ENCODE assay signal across 21 cellular contexts in the genomic region with DNA sequence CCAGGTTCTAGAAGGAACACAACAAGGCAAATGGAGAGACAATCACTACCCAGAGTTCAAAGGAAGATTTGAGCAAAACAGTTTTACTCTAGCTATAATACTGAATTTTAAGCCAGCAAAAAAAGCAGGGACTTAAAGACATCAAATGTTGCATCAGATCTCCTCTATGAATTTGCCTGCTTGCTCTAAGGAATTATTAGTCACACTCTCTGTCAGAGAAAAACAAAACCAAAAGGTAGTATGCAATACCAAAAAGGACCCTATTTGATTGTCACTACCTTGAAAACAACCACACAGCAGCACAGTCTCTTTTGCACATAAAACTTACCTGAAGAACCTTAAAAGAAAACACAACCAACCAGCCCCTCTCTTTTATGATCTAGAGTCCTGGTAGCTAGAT. TPM values are rescaled to one million over a fixed set of nuclear protein-coding genes. Genes with fewer than 3 reads are reported as not detected.
DNase-seq lines count a peak whose midpoint lies in the region; FAIRE-seq and TF ChIP-seq lines count a peak whose summit lies in the region.
"Had no signal": no experiment of that assay in that cellular context is flagged by ENCODE, and none has a peak within 500 bp of the region (broad histone marks: within the 10 kb centered on the region; RNA-seq: fewer than 3 reads in every experiment).

No MANE protein-coding gene starts in this region.

- no peak overlapping the region for H2BK12ac ChIP-seq in mesenchymal stem cell (ENCODE audit: low read length in 2 of 2)

- H3K36me3 ChIP-seq in bronchial epithelial cell (ENCODE audit: control insufficient read depth, insufficient read depth, low read length) (peaks cover 2% of the 10 kb centered on the region), mesenchymal stem cell (ENCODE audit: control insufficient read depth in 1 of 2, insufficient read depth in 2 of 2, low read depth in 1 of 2, low read length in 2 of 2) (peaks cover 0 to 25% of the 10 kb centered on the region in 2 experiments)

- H3K18ac ChIP-seq in mesenchymal stem cell (ENCODE audit: low read depth in 1 of 2, low read length in 2 of 2), result no peak overlapping the region

- TF ChIP-seq CTCF in bronchial epithelial cell (IDR thresholded peaks at IDR 0.05; ENCODE audit: insufficient read depth, low read length, severe bottlenecking), result no peak

- H4K91ac ChIP-seq in mesenchymal stem cell (ENCODE audit: low read length), result no peak overlapping the region

- H3K27ac Mint-ChIP-seq in activated CD4-positive, alpha-beta memory T cell treated with anti-CD3 and anti-CD28 coated beads for 36 hours, result peak overlapping the region; percentile 63
- H3K27ac Mint-ChIP-seq in activated CD4-positive, alpha-beta memory T cell treated with anti-CD3 and anti-CD28 coated beads, Interleukin-2, amount 10 ng/mL, durations not matched to agents 7 days and 5 days, result no peak overlapping the region

- no peak overlapping the region for H3K14ac ChIP-seq in mesenchymal stem cell (ENCODE audit: low read length in 2 of 2)

- H3K4ac ChIP-seq in mesenchymal stem cell (ENCODE audit: low read depth in 1 of 2, low read length in 2 of 2), result no peak overlapping the region

- H3K27me3 Mint-ChIP-seq in activated CD4-positive, alpha-beta memory T cell treated with anti-CD3 and anti-CD28 coated beads for 36 hours, result no peaks in the 10 kb centered on the region
- no peaks in the 10 kb centered on the region for H3K27me3 Mint-ChIP-seq in activated CD4-positive, alpha-beta memory T cell treated with anti-CD3 and anti-CD28 coated beads, Interleukin-2, amount 10 ng/mL, durations not matched to agents 7 days and 5 days
- H3K27me3 Mint-ChIP-seq: CD4-positive, CD25-positive, alpha-beta regulatory T cell had no signal

- no peak overlapping the region for H2BK120ac ChIP-seq in mesenchymal stem cell (ENCODE audit: low read depth, low read length)

- no peak overlapping the region for H3K27ac ChIP-seq in mesenchymal stem cell (ENCODE audit: low read length, poor library complexity, severe bottlenecking)

- peaks cover 10% of the 10 kb centered on the region for H3K4me1 Mint-ChIP-seq in activated CD4-positive, alpha-beta memory T cell treated with anti-CD3 and anti-CD28 coated beads for 36 hours (ENCODE audit: low read depth)
- H3K4me1 Mint-ChIP-seq in activated CD4-positive, alpha-beta memory T cell treated with anti-CD3 and anti-CD28 coated beads, Interleukin-2, amount 10 ng/mL, durations not matched to agents 7 days and 5 days, result peaks cover 4% of the 10 kb centered on the region

- no peak overlapping the region for H3K4me3 ChIP-seq in bronchial epithelial cell (ENCODE audit: low read depth, low read length)
- H3K4me3 ChIP-seq in mesenchymal stem cell (ENCODE audit: insufficient read depth in 1 of 2, low read depth in 1 of 2, low read length in 2 of 2), result no peak overlapping the region

- no peaks in the 10 kb centered on the region for H3K9me3 ChIP-seq in mesenchymal stem cell (ENCODE audit: control insufficient read depth, low read length)

- FAIRE-seq in bronchial epithelial cell (lab: Jason Lieb, UNC), result no peak
- FAIRE-seq: G401.6, GM12892, HTR-8/SVneo had no signal

- H4K8ac ChIP-seq in mesenchymal stem cell (ENCODE audit: low read length), result no peak overlapping the region

- H3K4me1 ChIP-seq in mesenchymal stem cell (ENCODE audit: control insufficient read depth, insufficient read depth, low read depth, low read length), result no peaks in the 10 kb centered on the region

- H3K4me3 Mint-ChIP-seq in activated CD4-positive, alpha-beta memory T cell treated with anti-CD3 and anti-CD28 coated beads for 36 hours, result no peak overlapping the region
- no peak overlapping the region for H3K4me3 Mint-ChIP-seq in activated CD4-positive, alpha-beta memory T cell treated with anti-CD3 and anti-CD28 coated beads, Interleukin-2, amount 10 ng/mL, durations not matched to agents 7 days and 5 days
- H3K4me3 Mint-ChIP-seq: CD4-positive, CD25-positive, alpha-beta regulatory T cell had no signal

- no peak overlapping the region for H2BK5ac ChIP-seq in mesenchymal stem cell (ENCODE audit: low read depth, low read length, poor library complexity, severe bottlenecking)

- CTCF ChIA-PET in activated CD4-positive, alpha-beta memory T cell treated with anti-CD3 and anti-CD28 coated beads for 36 hours (lab: Charles Lee), result no interaction called here
- CTCF ChIA-PET in activated CD4-positive, alpha-beta memory T cell treated with anti-CD3 and anti-CD28 coated beads, Interleukin-2, amount 10 ng/mL, durations not matched to agents 7 days and 5 days (lab: Charles Lee), result no interaction called here

- DNase-seq in activated CD4-positive, alpha-beta memory T cell treated with anti-CD3 and anti-CD28 coated beads for 36 hours, result no peak
- DNase-seq in activated CD4-positive, alpha-beta memory T cell treated with anti-CD3 and anti-CD28 coated beads, Interleukin-2, amount 10 ng/mL, durations not matched to agents 7 days and 5 days, result no peak
- DNase-seq in GM03348 (ENCODE audit: low spot score), result peak; percentile 23
- peak; percentile 41 for DNase-seq in bronchial epithelial cell (ENCODE audit: low read depth)
- DNase-seq in mesenchymal stem cell, result no peak
- DNase-seq in activated effector memory CD4-positive, alpha-beta T cell treated with Interleukin-2 at 50 U/mL for 16 hours, result no peak
- no peak for DNase-seq in NCI-H1417 treated with DMSO at 0.1 percent for 48 hours (lab: John Stamatoyannopoulos, UW)
- no peak for DNase-seq in 8988T
- DNase-seq: Calu3; CD4-positive, CD25-positive, alpha-beta regulatory T cell; DMS79; NCI-H1048; NCI-H1694; NCI-H2107; NCI-H226; NCI-H526; NK-92 treated with Interleukin-12 subunit alpha and Interleukin-12 subunit beta, amount 100 ng/mL, for 24 hours; PC-3 had no signal

- H3K79me1 ChIP-seq in mesenchymal stem cell (replicated peaks; ENCODE audit: low read length, poor library complexity, severe bottlenecking), result no peaks in the 10 kb centered on the region

- no peak overlapping the region for H2AFZ ChIP-seq in mesenchymal stem cell (ENCODE audit: low read depth, low read length)

- POLR2A ChIA-PET in activated CD4-positive, alpha-beta memory T cell treated with anti-CD3 and anti-CD28 coated beads for 36 hours (lab: Charles Lee), result no interaction called here
- POLR2A ChIA-PET in activated CD4-positive, alpha-beta memory T cell treated with anti-CD3 and anti-CD28 coated beads, Interleukin-2, amount 10 ng/mL, durations not matched to agents 7 days and 5 days (lab: Charles Lee), result no interaction called here

- H2BK15ac ChIP-seq in mesenchymal stem cell (ENCODE audit: low read depth, poor library complexity, severe bottlenecking), result no peak overlapping the region

- no peak overlapping the region for H3K23ac ChIP-seq in mesenchymal stem cell (ENCODE audit: low read length in 2 of 2)

- H3K36me3 Mint-ChIP-seq in activated CD4-positive, alpha-beta memory T cell treated with anti-CD3 and anti-CD28 coated beads for 36 hours, result peaks cover 24% of the 10 kb centered on the region
- peaks cover 19% of the 10 kb centered on the region for H3K36me3 Mint-ChIP-seq in activated CD4-positive, alpha-beta memory T cell treated with anti-CD3 and anti-CD28 coated beads, Interleukin-2, amount 10 ng/mL, durations not matched to agents 7 days and 5 days (ENCODE audit: low read depth)

- H3K27me3 ChIP-seq in bronchial epithelial cell (ENCODE audit: control insufficient read depth, insufficient read depth, low read length) (no peaks in the 10 kb centered on the region), mesenchymal stem cell (ENCODE audit: control insufficient read depth in 1 of 2, insufficient read depth in 1 of 2, low read length in 2 of 2) (no peaks in the 10 kb centered on the region)

- intact Hi-C loops in activated CD4-positive, alpha-beta memory T cell treated with anti-CD3 and anti-CD28 coated beads for 36 hours (cut with micrococcal nuclease), result loop anchor here (5.0 kb wide), 1 partner anchor 44 kb away; a partner anchor contains a TSS

- no peaks in the 10 kb centered on the region for H3K9me3 Mint-ChIP-seq in activated CD4-positive, alpha-beta memory T cell treated with anti-CD3 and anti-CD28 coated beads for 36 hours
- no peaks in the 10 kb centered on the region for H3K9me3 Mint-ChIP-seq in activated CD4-positive, alpha-beta memory T cell treated with anti-CD3 and anti-CD28 coated beads, Interleukin-2, amount 10 ng/mL, durations not matched to agents 7 days and 5 days

- H2AK5ac ChIP-seq in mesenchymal stem cell (ENCODE audit: low read length, severe bottlenecking), result no peak overlapping the region

- no peak overlapping the region for H3K4me2 ChIP-seq in mesenchymal stem cell (ENCODE audit: low read length, poor library complexity, severe bottlenecking)

- peak overlapping the region; percentile 56 for H3K9ac ChIP-seq in mesenchymal stem cell (ENCODE audit: low read length)

RNA-seq across cellular contexts. Expression of a gene that starts 46.3 kb away (rescaled TPM):
- 10 to 100 TPM; 14.4 to 14.6 TPM for total RNA-seq in activated CD4-positive, alpha-beta memory T cell treated with anti-CD3 and anti-CD28 coated beads for 36 hours
- total RNA-seq in activated CD4-positive, alpha-beta memory T cell treated with anti-CD3 and anti-CD28 coated beads, Interleukin-2, amount 10 ng/mL, durations not matched to agents 7 days and 5 days, result 10 to 100 TPM; 14.7 to 16.1 TPM
- total RNA-seq in bronchial epithelial cell, result 4.5 and 9.6 TPM in 2 replicates
- polyA plus RNA-seq in mesenchymal stem cell (2013, experiment 1 of 2), result 4.2 TPM
- polyA plus RNA-seq in mesenchymal stem cell (2013, experiment 2 of 2), result 4.4 TPM

Comparison
In these comparisons a context has a peak if more than half of its experiments do, and no peak if none do; other contexts are left out.
1. DNase-seq: peak in GM03348 (single experiment) and bronchial epithelial cell (single experiment); none in activated CD4-positive, alpha-beta memory T cell treated with anti-CD3 and anti-CD28 coated beads for 36 hours (single experiment), activated CD4-positive, alpha-beta memory T cell treated with anti-CD3 and anti-CD28 coated beads, Interleukin-2, amount 10 ng/mL, durations not matched to agents 7 days and 5 days (single experiment), mesenchymal stem cell (single experiment), activated effector memory CD4-positive, alpha-beta T cell treated with Interleukin-2 at 50 U/mL for 16 hours (single experiment), NCI-H1417 treated with DMSO at 0.1 percent for 48 hours (single experiment) and 8988T (single experiment).